14 cellular contexts compared by ENCODE assay signal in the genomic region with DNA sequence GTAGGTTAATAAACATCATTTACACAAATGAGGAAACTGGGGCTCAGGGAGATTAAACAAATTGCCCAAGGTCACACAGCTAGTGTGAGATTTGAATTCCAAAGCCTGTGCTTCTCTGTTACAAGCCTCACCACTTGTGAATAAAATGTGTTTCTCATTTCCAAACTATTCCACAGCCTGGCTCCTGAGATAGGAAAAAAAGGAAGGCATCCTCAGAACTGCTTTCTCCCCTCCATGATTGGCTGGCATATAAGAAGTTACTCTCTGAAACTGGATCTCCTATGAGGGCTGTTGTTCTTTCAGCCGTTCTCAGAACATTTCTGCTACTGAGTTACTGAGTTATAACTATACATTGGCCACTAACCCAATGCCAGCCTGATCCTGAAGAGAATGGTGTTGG.
DNase-seq lines count a peak whose midpoint lies in the region; ATAC-seq, FAIRE-seq and TF ChIP-seq lines count a peak whose summit lies in the region.
"Had no signal": no experiment of that assay in that cellular context is flagged by ENCODE, and none has a peak within 500 bp of the region (broad histone marks: within the 10 kb centered on the region; RNA-seq: fewer than 3 reads in every experiment).

No MANE protein-coding gene starts in this region.

- H3K36me3 Mint-ChIP-seq in Caco-2 (ENCODE audit: insufficient read depth, unreplicated experiment): peaks cover 5% of the 10 kb centered on the region
- H3K36me3 Mint-ChIP-seq: CD8-positive, alpha-beta memory T cell had no signal

- no peak overlapping the region for H3K4me3 Mint-ChIP-seq in Caco-2 (ENCODE audit: unreplicated experiment)
- H3K4me3 Mint-ChIP-seq: CD8-positive, alpha-beta memory T cell had no signal

- H3K4me1 Mint-ChIP-seq in Caco-2 (ENCODE audit: low read depth, unreplicated experiment): peaks cover 3% of the 10 kb centered on the region
- H3K4me1 Mint-ChIP-seq: CD8-positive, alpha-beta memory T cell had no signal

- H3K9me3 ChIP-seq in gastroesophageal sphincter (no peaks in the 10 kb centered on the region), sigmoid colon (no peaks in the 10 kb centered on the region), Caco-2 (no peaks in the 10 kb centered on the region)
- H3K9me3 ChIP-seq: BLaER1 had no signal

- FAIRE-seq in GM12891 (lab: Jason Lieb, UNC): no peak

- 40 to 50% methylated on average over 1 of the region's 1 CpG for WGBS in gastroesophageal sphincter (ENCODE audit: low coverage in 1 of 2), 2 donors
- WGBS in sigmoid colon, 2 donors: 85 to 87% methylated on average over 1 of the region's 1 CpG

- H3K27ac ChIP-seq in VCaP: peak overlapping the region; percentile 99
- peak overlapping the region; percentile 65 to 82 (median 74) for H3K27ac ChIP-seq in gastroesophageal sphincter
- peak overlapping the region; percentile 77 to 90 (median 81) for H3K27ac ChIP-seq in sigmoid colon
- H3K27ac ChIP-seq: BLaER1, HL-60 had no signal

- BruUV-seq in Caco-2 (replicated peaks; lab: Mats Ljungman, UMichigan): no TSS peak

- peaks cover 21 to 76% (median 25%) of the 10 kb centered on the region in 3 donors for H3K4me1 ChIP-seq in gastroesophageal sphincter
- H3K4me1 ChIP-seq in sigmoid colon: peaks cover 0 to 85% (median 73%) of the 10 kb centered on the region in 4 donors
- H3K4me1 ChIP-seq in Caco-2: peaks cover 15% of the 10 kb centered on the region

- ATAC-seq in gastroesophageal sphincter: no peak
- no peak for ATAC-seq in HG02610 (IDR thresholded peaks at IDR 0.05; ENCODE audit: unreplicated experiment)

- no peaks in the 10 kb centered on the region for H3K27me3 ChIP-seq in gastroesophageal sphincter
- H3K27me3 ChIP-seq in sigmoid colon: no peaks in the 10 kb centered on the region
- H3K27me3 ChIP-seq in Caco-2 (replicated peaks; ENCODE audit: control insufficient read depth, insufficient read depth, low read length): no peaks in the 10 kb centered on the region
- H3K27me3 ChIP-seq: BLaER1 had no signal

- H3K27me3 Mint-ChIP-seq in Caco-2 (ENCODE audit: insufficient read depth, unreplicated experiment): no peaks in the 10 kb centered on the region

- peaks cover 10% of the 10 kb centered on the region for H3K9me3 Mint-ChIP-seq in Caco-2 (ENCODE audit: unreplicated experiment)

- TF ChIP-seq CTCF in VCaP (conservative IDR thresholded peaks at IDR 0.05) (no peak), gastroesophageal sphincter (IDR thresholded peaks at IDR 0.05) (no peak), sigmoid colon (IDR thresholded peaks at IDR 0.05) (no peak), Caco-2 (IDR thresholded peaks at IDR 0.05; ENCODE audit: insufficient read depth in 1 of 2, low read depth in 1 of 2, low read length in 1 of 2, severe bottlenecking in 1 of 2, unreplicated experiment in 1 of 2) (no peak)

- H3K4me3 ChIP-seq in gastroesophageal sphincter (no peak overlapping the region), sigmoid colon (no peak overlapping the region), Caco-2 (ENCODE audit: low read depth, low read length) (no peak overlapping the region)
- H3K4me3 ChIP-seq: BLaER1 had no signal

- no peak overlapping the region for H3K27ac Mint-ChIP-seq in Caco-2 (ENCODE audit: unreplicated experiment)
- H3K27ac Mint-ChIP-seq: CD8-positive, alpha-beta memory T cell had no signal

- no peak for TF ChIP-seq EP300 in gastroesophageal sphincter (IDR thresholded peaks at IDR 0.05)
- no peak for TF ChIP-seq EP300 in sigmoid colon (IDR thresholded peaks at IDR 0.05)

- TF ChIP-seq POLR2A in gastroesophageal sphincter (IDR thresholded peaks at IDR 0.05): no peak
- no peak for TF ChIP-seq POLR2A in sigmoid colon (IDR thresholded peaks at IDR 0.05)
- TF ChIP-seq POLR2A in GM12891 (IDR thresholded peaks at IDR 0.05; ENCODE audit: low read depth, low read length): no peak

- CTCF ChIA-PET in Caco-2 (lab: Charles Lee): no interaction called here

- intact Hi-C loops in sigmoid colon (cut with DNase I) (loop anchor here (5.0 kb wide), 3 partner anchors 71 to 236 kb away; a partner anchor contains a TSS), Caco-2 (cut with micrococcal nuclease; ENCODE audit: unreplicated experiment) (no loop called here)

- DNase-seq in GM03348 (ENCODE audit: low spot score) (peak; percentile 55), sigmoid colon (no peak), GM12891 (ENCODE audit: insufficient read length, low spot score) (no peak), Caco-2 (no peak)
- DNase-seq: CD8-positive, alpha-beta memory T cell; KBM-7; NCI-H1092 treated with DMSO at 0.1 percent for 48 hours; NCI-H1694 treated with DMSO at 0.1 percent for 48 hours; SIG-M5 had no signal

- POLR2A ChIA-PET in Caco-2 (lab: Charles Lee): no interaction called here

- H3K36me3 ChIP-seq in gastroesophageal sphincter (no peaks in the 10 kb centered on the region), sigmoid colon (no peaks in the 10 kb centered on the region), Caco-2 (ENCODE audit: control insufficient read depth, insufficient read depth, low read length) (no peaks in the 10 kb centered on the region)
- H3K36me3 ChIP-seq: BLaER1 had no signal

TF ChIP-seq in GM12891, 5 proteins besides CTCF, POLR2A, EP300 and RAD21:
- TF ChIP-seq POU2F2 (IDR thresholded peaks at IDR 0.05; ENCODE audit: low read depth, low read length) (no peak), PAX5 (IDR thresholded peaks at IDR 0.05; ENCODE audit: insufficient read depth, low read length, severe bottlenecking) (no peak), POLR2AphosphoS5 (IDR thresholded peaks at IDR 0.05; ENCODE audit: low read depth, low read length) (no peak), SPI1 (IDR thresholded peaks at IDR 0.05; ENCODE audit: low read depth, low read length) (no peak), TAF1 (IDR thresholded peaks at IDR 0.05; ENCODE audit: low read depth, low read length) (no peak)
